Comparison of ENCODE assay signal across 13 cellular contexts in genomic region chrX:121161501-121161933, GRCh38.
DNase-seq lines count a peak whose midpoint lies in the region; ATAC-seq and TF ChIP-seq lines count a peak whose summit lies in the region.
"Had no signal": no experiment of that assay in that cellular context is flagged by ENCODE, and none has a peak within 500 bp of the region (broad histone marks: within the 10 kb centered on the region; RNA-seq: fewer than 3 reads in every experiment).

No MANE protein-coding gene starts in this region.

- H2BK20ac ChIP-seq in H9 (ENCODE audit: low read depth, low read length, poor library complexity, severe bottlenecking) = no peak overlapping the region

- no peak overlapping the region for H4K91ac ChIP-seq in H9 (ENCODE audit: insufficient read length, low read depth, low read length)

- H2AFZ ChIP-seq in H9 (ENCODE audit: low read length) = no peak overlapping the region

- H3K18ac ChIP-seq in H9 (ENCODE audit: insufficient read length, low read depth, low read length) = no peak overlapping the region

- H3K4me3 Mint-ChIP-seq in activated T-cell treated with anti-CD3 and anti-CD28 coated beads, Interleukin-2, amount 50 U/mL, for 72 hours = peak overlapping the region; percentile 59 to 70
- H3K4me3 Mint-ChIP-seq in H9 = no peak overlapping the region
- H3K4me3 Mint-ChIP-seq: effector memory CD8-positive, alpha-beta T cell had no signal

- no peak overlapping the region for H3K4ac ChIP-seq in H9 (ENCODE audit: low read depth, low read length)

- no peak overlapping the region for H2AK5ac ChIP-seq in H9 (ENCODE audit: insufficient read length, low read length)

- TF ChIP-seq CTCF in H9 (conservative IDR thresholded peaks at IDR 0.05) = no peak

- H2BK12ac ChIP-seq in H9 (ENCODE audit: insufficient read length, low read depth, low read length) = no peak overlapping the region

- H4K5ac ChIP-seq in H9 (ENCODE audit: insufficient read length, low read depth, low read length) = no peak overlapping the region

- no peaks in the 10 kb centered on the region for H3K79me1 ChIP-seq in H9 (ENCODE audit: insufficient read depth, low read depth, low read length, poor library complexity, severe bottlenecking)

- no peak overlapping the region for H4K8ac ChIP-seq in H9 (replicated peaks; ENCODE audit: insufficient read length, low read depth, low read length)

- no peaks in the 10 kb centered on the region for H4K20me1 ChIP-seq in H9 (ENCODE audit: control insufficient read depth, insufficient read depth, insufficient read length)
- H4K20me1 ChIP-seq: BLaER1 had no signal

- DNase-seq in stimulated activated naive CD4-positive, alpha-beta T cell treated with Interleukin-2 at 50 U/mL for 16 hours (lab: John Stamatoyannopoulos, UW) = peak; percentile 7
- DNase-seq in stimulated activated naive CD4-positive, alpha-beta T cell (lab: John Stamatoyannopoulos, UW) = no peak
- DNase-seq in activated T-cell treated with anti-CD3 and anti-CD28 coated beads, Interleukin-2, amount 50 U/mL, for 72 hours = peak in 1 of 2 donors; percentile 7
- DNase-seq in HCEC 1CT (no peak), AML-193 (lab: John Stamatoyannopoulos, UW) (no peak), H9 (no peak)
- DNase-seq: effector memory CD8-positive, alpha-beta T cell; kidney; sigmoid colon had no signal

- no peaks in the 10 kb centered on the region for H3K4me1 ChIP-seq in H9 (ENCODE audit: insufficient read depth, low read length)
- H3K4me1 ChIP-seq: BLaER1, sigmoid colon had no signal

- no peak overlapping the region for H3K56ac ChIP-seq in H9 (ENCODE audit: insufficient read length, low read depth, low read length)

- ATAC-seq in HG02885 (IDR thresholded peaks at IDR 0.05; ENCODE audit: poor library complexity, unreplicated experiment) (peak; percentile 65), esophagus mucosa (no peak)
- peak; percentile 58 for ATAC-seq in activated T-cell treated with anti-CD3 and anti-CD28 coated beads, Interleukin-2, amount 50 U/mL, for 72 hours (replicated peaks in 1 of 2)
- ATAC-seq: effector memory CD8-positive, alpha-beta T cell had no signal

- no peak overlapping the region for H2BK15ac ChIP-seq in H9 (ENCODE audit: low read depth, low read length)

- peaks cover 40% of the 10 kb centered on the region for H3K9me3 ChIP-seq in H9 (ENCODE audit: control insufficient read depth, low read depth, low read length)
- H3K9me3 ChIP-seq: BLaER1, sigmoid colon, thoracic aorta had no signal

- H3K4me2 ChIP-seq in H9 (ENCODE audit: insufficient read depth, insufficient read length, low read length) = no peak overlapping the region
- H3K4me2 ChIP-seq: BLaER1 had no signal

- peaks cover 33% of the 10 kb centered on the region for H3K4me1 Mint-ChIP-seq in activated T-cell treated with anti-CD3 and anti-CD28 coated beads, Interleukin-2, amount 50 U/mL, for 72 hours (ENCODE audit: low read depth)
- peaks cover 12 to 15% of the 10 kb centered on the region in 2 experiments for H3K4me1 Mint-ChIP-seq in H9

- H3T11ph ChIP-seq in H9 (ENCODE audit: low read length) = no peak overlapping the region

- H2BK5ac ChIP-seq in H9 (ENCODE audit: insufficient read length, low read length) = no peak overlapping the region

- no peaks in the 10 kb centered on the region for H3K23me2 ChIP-seq in H9 (ENCODE audit: insufficient read length, low read depth, low read length, poor library complexity, severe bottlenecking)

- H3K9ac ChIP-seq in H9 (ENCODE audit: extremely low read depth, insufficient read length, low read length) = no peak overlapping the region
- H3K9ac ChIP-seq: BLaER1 had no signal

- no peak overlapping the region for H3K23ac ChIP-seq in H9 (ENCODE audit: insufficient read length, low read depth, low read length)

- H3K27ac Mint-ChIP-seq in activated T-cell treated with anti-CD3 and anti-CD28 coated beads, Interleukin-2, amount 50 U/mL, for 72 hours = peak overlapping the region; percentile 23
- no peak overlapping the region for H3K27ac Mint-ChIP-seq in H9
- H3K27ac Mint-ChIP-seq: effector memory CD8-positive, alpha-beta T cell had no signal

- peaks cover 27% of the 10 kb centered on the region for H3K27me3 Mint-ChIP-seq in activated T-cell treated with anti-CD3 and anti-CD28 coated beads, Interleukin-2, amount 50 U/mL, for 72 hours (ENCODE audit: low read depth)
- H3K27me3 Mint-ChIP-seq in H9 (ENCODE audit: low read depth) = peaks cover 14% of the 10 kb centered on the region
- H3K27me3 Mint-ChIP-seq: effector memory CD8-positive, alpha-beta T cell had no signal

- H3K9me3 Mint-ChIP-seq in activated T-cell treated with anti-CD3 and anti-CD28 coated beads, Interleukin-2, amount 50 U/mL, for 72 hours = no peaks in the 10 kb centered on the region
- peaks cover 59 to 73% of the 10 kb centered on the region in 2 experiments for H3K9me3 Mint-ChIP-seq in H9

- H2BK120ac ChIP-seq in H9 (ENCODE audit: low read depth, low read length, poor library complexity, severe bottlenecking) = no peak overlapping the region

- no peak overlapping the region for H3K14ac ChIP-seq in H9 (ENCODE audit: insufficient read depth, low read length)

- H3K79me2 ChIP-seq in H9 (ENCODE audit: insufficient read depth, low read length) = no peaks in the 10 kb centered on the region

- no peaks in the 10 kb centered on the region for H3K27me3 ChIP-seq in H9 (ENCODE audit: insufficient read depth, low read length)
- H3K27me3 ChIP-seq: BLaER1, sigmoid colon had no signal

- WGBS in H9 (ENCODE audit: extremely low coverage, insufficient read length, low lambda C conversion rate) = no CpG with 5 or more reads among the region's 4 CpGs

- H3K27ac ChIP-seq in H9 (ENCODE audit: insufficient read length, low read depth, low read length) = no peak overlapping the region
- H3K27ac ChIP-seq: BLaER1, sigmoid colon, thoracic aorta had no signal

- no peaks in the 10 kb centered on the region for H3K36me3 Mint-ChIP-seq in activated T-cell treated with anti-CD3 and anti-CD28 coated beads, Interleukin-2, amount 50 U/mL, for 72 hours (ENCODE audit: insufficient read depth in 2 of 2)
- no peaks in the 10 kb centered on the region; a peak in 1 of 7 replicates for H3K36me3 Mint-ChIP-seq in H9 (ENCODE audit: insufficient read depth in 1 of 3, low read depth in 3 of 3)

Comparison
In these comparisons a context has a peak if more than half of its experiments do, and no peak if none do; other contexts are left out.
1. H3K4me3 Mint-ChIP-seq: peak in activated T-cell treated with anti-CD3 and anti-CD28 coated beads, Interleukin-2, amount 50 U/mL, for 72 hours (2 of 2); none in H9 (0 of 2).